Comparison of ENCODE assay signal across 1 cellular context in the genomic region with DNA sequence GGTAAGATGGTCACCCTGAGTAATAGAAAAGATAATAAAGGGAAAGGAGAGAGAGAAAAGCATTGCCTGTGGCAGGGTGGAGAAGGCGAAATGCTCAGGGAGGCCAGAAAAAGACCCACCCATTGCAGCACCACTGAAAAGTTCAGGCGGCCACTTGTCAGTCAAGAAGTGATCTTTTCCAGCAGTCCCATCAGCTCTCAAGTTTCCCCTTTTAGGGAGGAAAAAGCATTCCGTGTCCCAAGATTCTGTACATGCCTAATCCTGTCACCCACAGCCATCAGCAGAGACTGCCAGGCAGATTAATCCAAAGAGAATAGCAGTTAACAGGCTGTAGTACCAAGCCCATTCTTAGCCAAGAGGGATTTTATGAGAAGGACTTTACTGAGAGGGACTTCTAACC.
TF ChIP-seq lines count a peak whose summit lies in the region.

No MANE protein-coding gene starts in this region.

TF ChIP-seq in WTC11, 78 proteins besides CTCF, POLR2A, EP300 and RAD21 (continued from another document):
- TF ChIP-seq AR (CRISPR knock-in tag; IDR thresholded peaks at IDR 0.05) (no peak), ZNF671 (CRISPR knock-in tag; IDR thresholded peaks at IDR 0.05) (no peak), OVOL2 (CRISPR knock-in tag; IDR thresholded peaks at IDR 0.05; ENCODE audit: borderline replicate concordance) (no peak), GTF2I (CRISPR knock-in tag; conservative IDR thresholded peaks at IDR 0.05) (no peak), SOX15 (CRISPR knock-in tag; IDR thresholded peaks at IDR 0.05) (no peak), RORB (CRISPR knock-in tag; IDR thresholded peaks at IDR 0.05) (no peak), USF2 (CRISPR knock-in tag; IDR thresholded peaks at IDR 0.05) (no peak), STAT6 (CRISPR knock-in tag; conservative IDR thresholded peaks at IDR 0.05; ENCODE audit: low read depth) (no peak), IRF2 (CRISPR knock-in tag; IDR thresholded peaks at IDR 0.05; ENCODE audit: borderline replicate concordance, low read depth) (no peak)
